In the genomic region with DNA sequence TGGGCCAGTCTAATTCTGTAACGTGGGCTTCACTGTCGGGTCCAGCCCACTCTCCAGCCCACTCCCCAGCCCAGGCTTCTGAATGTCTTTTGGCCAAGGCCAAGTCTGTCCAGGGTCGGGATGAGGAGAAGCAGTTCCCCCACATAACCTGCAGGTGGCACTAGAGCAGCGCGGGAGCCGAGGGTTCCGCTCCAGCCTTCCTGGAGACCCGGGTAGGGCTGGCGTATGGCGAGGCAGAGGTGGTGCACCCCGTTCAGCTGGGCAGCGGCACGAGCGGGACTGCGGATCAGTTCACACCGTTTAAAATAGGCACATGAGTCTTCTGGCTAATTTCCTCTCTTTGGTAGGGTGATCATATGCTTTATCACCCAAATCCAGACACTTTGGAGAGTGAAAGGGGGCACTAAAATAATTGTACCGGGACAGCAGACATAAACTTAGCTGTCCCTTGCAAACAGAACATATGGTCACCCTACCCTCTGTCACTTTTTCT, we compare ENCODE assay signal across 8 cellular contexts.
A peak's percentile ranks its signal among the peaks of the same experiment; 100 is the strongest.
DNase-seq lines count a peak whose midpoint lies in the region; ATAC-seq and TF ChIP-seq lines count a peak whose summit lies in the region.

No MANE protein-coding gene starts in this region.

- WGBS in mesendoderm (ENCODE audit: extremely low coverage, insufficient coverage, low lambda C conversion rate), result no CpG with 5 or more reads among the region's 17 CpGs

- H3K79me2 ChIP-seq in mesendoderm (ENCODE audit: control insufficient read depth, insufficient read depth, low read length), result no peaks in the 10 kb centered on the region

- H3K4me2 ChIP-seq in mesendoderm (ENCODE audit: low read length), result no peak overlapping the region

- no peak overlapping the region for H4K5ac ChIP-seq in mesendoderm (ENCODE audit: low read length)

- H3K36me3 ChIP-seq in mesendoderm (ENCODE audit: control insufficient read depth, insufficient read depth, low read length), result no peaks in the 10 kb centered on the region

- DNase-seq in A172 (ENCODE audit: low spot score) (peak; percentile 76), NCI-H345 (lab: John Stamatoyannopoulos, UW) (peak; percentile 72), ecto neural progenitor cell (ENCODE audit: low spot score) (peak; percentile 86), mesendoderm (peak; percentile 76)
- DNase-seq in activated CD4-positive, alpha-beta T cell treated with anti-CD3 and anti-CD28 coated beads, Interleukin-2, amount 50 U/mL, for 1 hour, result peak; percentile 44
- DNase-seq in stimulated activated CD8-positive, alpha-beta memory T cell treated with anti-CD3 and anti-CD28 coated beads, Interleukin-4, amount 100 ng/mL, for 24 hours (ENCODE audit: low read depth), result peak; percentile 26

- H2BK5ac ChIP-seq in mesendoderm (ENCODE audit: low read length), result no peak overlapping the region

- no peak overlapping the region for H3K23ac ChIP-seq in mesendoderm (ENCODE audit: low read length)

- no peak overlapping the region for H3K4ac ChIP-seq in mesendoderm (ENCODE audit: low read depth, low read length)

- H3K4me3 ChIP-seq in GM12875 (ENCODE audit: low read depth, low read length) (no peak overlapping the region), mesendoderm (ENCODE audit: low read length) (no peak overlapping the region)

- peak; percentile 80 for ATAC-seq in HG02973 (IDR thresholded peaks at IDR 0.05; ENCODE audit: unreplicated experiment)

- H3K79me1 ChIP-seq in mesendoderm (ENCODE audit: low read length), result no peaks in the 10 kb centered on the region

- H3K27ac ChIP-seq in mesendoderm (ENCODE audit: low read depth, low read length), result no peak overlapping the region

- H3K27me3 ChIP-seq in mesendoderm (ENCODE audit: insufficient read depth, low read length, poor library complexity), result no peaks in the 10 kb centered on the region

- H3K4me1 ChIP-seq in mesendoderm (ENCODE audit: control insufficient read depth, low read depth, low read length), result no peaks in the 10 kb centered on the region

- no peak overlapping the region for H2BK15ac ChIP-seq in mesendoderm (replicated peaks; ENCODE audit: low read depth)

- H4K8ac ChIP-seq in mesendoderm (ENCODE audit: low read depth, low read length), result no peak overlapping the region

- peak; percentile 95 for TF ChIP-seq CTCF in GM12875 (IDR thresholded peaks at IDR 0.05; ENCODE audit: borderline replicate concordance, insufficient read depth, low read depth, low read length)

- H3K18ac ChIP-seq in mesendoderm (ENCODE audit: low read length), result no peak overlapping the region

- no peak overlapping the region for H3K9ac ChIP-seq in mesendoderm (ENCODE audit: low read length)

- no peak overlapping the region for H2BK120ac ChIP-seq in mesendoderm (ENCODE audit: low read depth, low read length)

- no peak overlapping the region for H3K56ac ChIP-seq in mesendoderm (ENCODE audit: low read length)

- no peak overlapping the region for H2AK5ac ChIP-seq in mesendoderm (ENCODE audit: low read length)

Comparison
In these comparisons a context has a peak if more than half of its experiments do, and no peak if none do; other contexts are left out.
1. DNase-seq: peak in every context shown above with its lines; median percentile 86 in ecto neural progenitor cell; 76 in A172; 76 in mesendoderm; 72 in NCI-H345; 44 in activated CD4-positive, alpha-beta T cell treated with anti-CD3 and anti-CD28 coated beads, Interleukin-2, amount 50 U/mL, for 1 hour; 26 in stimulated activated CD8-positive, alpha-beta memory T cell treated with anti-CD3 and anti-CD28 coated beads, Interleukin-4, amount 100 ng/mL, for 24 hours.